ENCODE assay signal across 18 cellular contexts in the genomic region with DNA sequence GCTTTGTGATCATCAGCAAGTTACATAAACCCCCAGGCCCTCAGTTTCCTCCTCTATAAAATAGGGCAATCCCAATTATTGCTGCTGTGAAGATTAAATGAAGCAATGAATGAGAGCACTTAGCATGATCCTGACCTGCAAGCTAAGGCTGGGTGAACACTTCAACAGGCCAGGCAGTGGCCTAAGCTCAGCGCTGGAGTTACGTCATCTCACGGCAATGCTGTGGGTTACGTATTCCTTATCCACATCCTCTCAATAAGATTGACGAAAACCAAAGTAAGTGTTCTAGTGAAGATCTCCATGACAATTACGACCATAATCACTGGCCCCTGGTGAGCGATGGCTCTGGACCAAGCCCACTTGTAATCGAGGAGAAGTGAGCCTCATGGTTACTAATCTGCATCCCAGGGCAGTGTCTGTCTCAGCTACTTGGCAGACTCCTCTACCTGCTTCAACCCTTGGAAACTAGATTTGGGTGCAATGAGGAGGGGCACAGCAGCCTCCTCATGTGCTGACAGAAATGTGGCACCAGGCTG.
DNase-seq lines count a peak whose midpoint lies in the region; ATAC-seq, FAIRE-seq and TF ChIP-seq lines count a peak whose summit lies in the region.
"Had no signal": no experiment of that assay in that cellular context is flagged by ENCODE, and none has a peak within 500 bp of the region (broad histone marks: within the 10 kb centered on the region; RNA-seq: fewer than 3 reads in every experiment).

No MANE protein-coding gene starts in this region.

- H3K56ac ChIP-seq in H1 (replicated peaks; ENCODE audit: insufficient read length, low read depth, low read length), result no peak overlapping the region

- no peak overlapping the region for H2BK15ac ChIP-seq in H1 (ENCODE audit: low read length)

- H3K27me3 ChIP-seq in HepG2 (ENCODE audit: control insufficient read depth in 1 of 2, insufficient read depth in 2 of 2, low read length in 2 of 2), result peaks cover 0 to 36% of the 10 kb centered on the region in 2 experiments; a peak in 2 of 5 replicates
- H3K27me3 ChIP-seq in right lobe of liver, result no peaks in the 10 kb centered on the region
- no peaks in the 10 kb centered on the region for H3K27me3 ChIP-seq in H1 (replicated peaks in 1 of 4; ENCODE audit: control insufficient read depth in 3 of 4, extremely low read depth in 1 of 4, insufficient read depth in 3 of 4, low read length in 3 of 4)
- H3K27me3 ChIP-seq: BE2C had no signal

- H3K4me2 ChIP-seq in HepG2 (ENCODE audit: low read depth, low read length) (no peak overlapping the region), H1 (ENCODE audit: insufficient read depth in 1 of 2, low read depth in 2 of 2, low read length in 2 of 2) (no peak overlapping the region)

- POLR2A ChIA-PET in HepG2 (lab: Yijun Ruan, JAX), result no interaction called here
- POLR2A ChIA-PET in H1 (lab: Charles Lee; ENCODE audit: partially characterized antibody), result no interaction called here

- no peaks in the 10 kb centered on the region for H3K79me1 ChIP-seq in H1 (ENCODE audit: low read depth, low read length)

- H3K23ac ChIP-seq in H1 (ENCODE audit: insufficient read length), result no peak overlapping the region

- H3K4ac ChIP-seq in H1 (replicated peaks; ENCODE audit: insufficient read length, low read depth, low read length), result no peak overlapping the region

- H3K9ac ChIP-seq in HepG2 (ENCODE audit: insufficient read depth, low read depth, low read length) (no peak overlapping the region), H1 (replicated peaks in 1 of 4; ENCODE audit: extremely low read depth in 1 of 4, low read depth in 3 of 4, low read length in 3 of 4) (no peak overlapping the region)

- H2BK5ac ChIP-seq in H1 (ENCODE audit: low read depth, low read length), result no peak overlapping the region

- ATAC-seq in HepG2 (no peak), right lobe of liver (no peak), HG03439 (IDR thresholded peaks at IDR 0.05; ENCODE audit: unreplicated experiment) (no peak), left cardiac atrium (no peak)
- ATAC-seq: HCT116 had no signal

- DNase-seq in HepG2 (ENCODE audit: low spot score) (no peak), right lobe of liver (no peak), NB4 (ENCODE audit: low read depth) (peak; percentile 31), H1 (ENCODE audit: low read depth in 1 of 2, low spot score in 2 of 2) (no peak), SW480 (ENCODE audit: low spot score) (no peak), left cardiac atrium (no peak)
- DNase-seq: BE2C; CD4-positive, alpha-beta memory T cell; DMS79; EL; GDM1 had no signal

- H2AK5ac ChIP-seq in H1 (ENCODE audit: low read depth, low read length), result 0 out of 2 replicates have a peak overlapping the region, but pooled peaks have one; percentile 33

- no peak for FAIRE-seq in HepG2 (lab: Jason Lieb, UNC)
- no peak for FAIRE-seq in H1 (lab: Jason Lieb, UNC)
- FAIRE-seq: A204.1, GM12892, GM19239, H54 had no signal

- TF ChIP-seq POLR2A in HepG2 (IDR thresholded peaks at IDR 0.05; ENCODE audit: insufficient read depth in 1 of 2, low read depth in 2 of 2, low read length in 2 of 2), result no peak
- TF ChIP-seq POLR2A in right lobe of liver (IDR thresholded peaks at IDR 0.05), result no peak
- no peak for TF ChIP-seq POLR2A in NB4 (IDR thresholded peaks at IDR 0.05; ENCODE audit: extremely low read depth, insufficient read length)
- TF ChIP-seq POLR2A in H1 (IDR thresholded peaks at IDR 0.05; ENCODE audit: control extremely low read depth in 1 of 2, low read depth in 2 of 2, low read length in 2 of 2), result no peak

- no peak overlapping the region for H3K14ac ChIP-seq in H1 (ENCODE audit: insufficient read length)

- H2AFZ ChIP-seq in HepG2 (ENCODE audit: low read length), result no peak overlapping the region
- H2AFZ ChIP-seq in H1 (ENCODE audit: low read length), result peak overlapping the region; percentile 33; the same call in 1 of the 2 replicates

- H3K4me1 ChIP-seq in HepG2 (ENCODE audit: insufficient read depth, low read length) (no peaks in the 10 kb centered on the region), right lobe of liver (no peaks in the 10 kb centered on the region), H1 (replicated peaks in 1 of 4; ENCODE audit: control insufficient read depth in 3 of 4, insufficient read depth in 4 of 4, low read length in 3 of 4) (peaks cover 0 to 5% (median 0%) of the 10 kb centered on the region in 4 experiments; a peak in 1 of 7 replicates)
- H3K4me1 ChIP-seq: BE2C had no signal

- TF ChIP-seq EP300 in HepG2 (IDR thresholded peaks at IDR 0.05; ENCODE audit: low read depth in 2 of 2, low read length in 2 of 2), result no peak
- TF ChIP-seq EP300 in HepG2 (CRISPR knock-in tag; IDR thresholded peaks at IDR 0.05; ENCODE audit: borderline replicate concordance), result no peak
- TF ChIP-seq EP300 in H1 (IDR thresholded peaks at IDR 0.05; ENCODE audit: borderline replicate concordance in 1 of 2, low read depth in 2 of 2, low read length in 2 of 2), result no peak

- H3K79me2 ChIP-seq in HepG2 (ENCODE audit: insufficient read depth, low read length) (no peaks in the 10 kb centered on the region), H1 (ENCODE audit: control insufficient read depth in 1 of 2, insufficient read depth in 2 of 2, low read length in 2 of 2) (no peaks in the 10 kb centered on the region)

- in situ Hi-C loops in HepG2 (cut with HindIII; ENCODE audit: extremely low pct_ligation_motif_present, low pct_unique_long_range_greater_than_20kb), result no loop called here

- intact Hi-C loops in HepG2 (cut with micrococcal nuclease; ENCODE audit: unreplicated experiment) (no loop called here), right lobe of liver (cut with DNase I) (no loop called here), left cardiac atrium (cut with DNase I) (no loop called here)

- H2BK120ac ChIP-seq in H1 (replicated peaks; ENCODE audit: low read depth, low read length), result no peak overlapping the region

- H3K27ac ChIP-seq in HepG2 (ENCODE audit: extremely low read length, insufficient read depth, low read length) (no peak overlapping the region), right lobe of liver (no peak overlapping the region), H1 (ENCODE audit: low read depth, low read length) (no peak overlapping the region)
- H3K27ac ChIP-seq: C4-2B had no signal

- H3K23me2 ChIP-seq in H1 (ENCODE audit: low read depth, low read length), result no peaks in the 10 kb centered on the region

- CTCF ChIA-PET in HepG2 (lab: Yijun Ruan, JAX; ENCODE audit: low intra/inter-chr PET ratio, low total read pairs) (no interaction called here), H1 (lab: Charles Lee; ENCODE audit: partially characterized antibody) (no interaction called here)

- TF ChIP-seq RAD21 in HepG2 (CRISPR knock-in tag; IDR thresholded peaks at IDR 0.05) (no peak), H1 (IDR thresholded peaks at IDR 0.05 in 1 of 2, conservative IDR thresholded peaks at IDR 0.05 in 1 of 2; ENCODE audit: low read depth in 2 of 2, low read length in 2 of 2) (no peak)

- no peak for TF ChIP-seq CTCF in HepG2 (CRISPR knock-in tag; IDR thresholded peaks at IDR 0.05)
- no peak for TF ChIP-seq CTCF in right lobe of liver (IDR thresholded peaks at IDR 0.05)
- no peak for TF ChIP-seq CTCF in NB4 (IDR thresholded peaks at IDR 0.05; ENCODE audit: low read depth, low read length)
- TF ChIP-seq CTCF in H1 (IDR thresholded peaks at IDR 0.05; ENCODE audit: control extremely low read depth in 1 of 3, insufficient read depth in 1 of 3, low read depth in 1 of 3, low read length in 3 of 3), result no peak

- H3K9me3 ChIP-seq in HepG2 (ENCODE audit: low read length) (no peaks in the 10 kb centered on the region), right lobe of liver (no peaks in the 10 kb centered on the region), H1 (ENCODE audit: insufficient read depth in 2 of 2, low read depth in 1 of 2, low read length in 1 of 2) (no peaks in the 10 kb centered on the region)
- H3K9me3 ChIP-seq: BE2C had no signal

- no peak overlapping the region for H4K91ac ChIP-seq in H1 (replicated peaks; ENCODE audit: insufficient read length, low read length)

- BruUV-seq in HepG2 (replicated peaks; lab: Mats Ljungman, UMichigan), result no TSS peak

- H4K20me1 ChIP-seq in HepG2 (ENCODE audit: insufficient read depth, low read length) (no peaks in the 10 kb centered on the region), H1 (replicated peaks in 1 of 2; ENCODE audit: control insufficient read depth in 1 of 2, insufficient read depth in 2 of 2, low read length in 2 of 2) (no peaks in the 10 kb centered on the region)

- H3K4me3 ChIP-seq in HepG2 (replicated peaks in 1 of 3; ENCODE audit: insufficient read depth in 1 of 3, low read depth in 2 of 3, low read length in 3 of 3), result no peak overlapping the region
- H3K4me3 ChIP-seq in right lobe of liver, result no peak overlapping the region
- H3K4me3 ChIP-seq in NB4 (ENCODE audit: low read depth, low read length), result no peak overlapping the region
- H3K4me3 ChIP-seq in H1 (ENCODE audit: extremely low read depth in 1 of 4, insufficient read depth in 2 of 4, low read depth in 3 of 4, low read length in 4 of 4), result no peak overlapping the region

- H2BK20ac ChIP-seq in H1 (ENCODE audit: low read length), result no peak overlapping the region

- H4K8ac ChIP-seq in H1 (ENCODE audit: extremely low read depth, insufficient read depth, low read length), result no peak overlapping the region

- H3K36me3 ChIP-seq in HepG2 (replicated peaks in 1 of 2; ENCODE audit: control insufficient read depth in 1 of 2, insufficient read depth in 2 of 2, low read length in 2 of 2) (no peaks in the 10 kb centered on the region), right lobe of liver (no peaks in the 10 kb centered on the region), H1 (ENCODE audit: control insufficient read depth in 2 of 4, insufficient read depth in 4 of 4, low read length in 3 of 4) (no peaks in the 10 kb centered on the region)
- H3K36me3 ChIP-seq: BE2C had no signal

- no peak overlapping the region for H4K5ac ChIP-seq in H1 (ENCODE audit: insufficient read length, low read depth, low read length)

- 52% methylated on average over 8 of the region's 8 CpGs for WGBS in HepG2 (ENCODE audit: low lambda C conversion rate)
- WGBS in right lobe of liver (ENCODE audit: insufficient coverage, low coverage, low lambda C conversion rate, missing lambda C conversion rate), result no CpG with 5 or more reads among the region's 8 CpGs
- 87% methylated on average over 8 of the region's 8 CpGs; no CpG with 5 or more reads in 1 of the 2 experiments for WGBS in H1 (ENCODE audit: extremely low coverage in 1 of 2, insufficient coverage in 1 of 2, insufficient read length in 1 of 2, insufficient replicate concordance in 2 of 2, low coverage in 1 of 2, low lambda C conversion rate in 2 of 2, missing lambda C conversion rate in 1 of 2), 2 experiments

- no peak overlapping the region for H3K18ac ChIP-seq in H1 (ENCODE audit: extremely low read depth, low read length)

- 0 out of 2 replicates have a peak overlapping the region, but pooled peaks have one; percentile 39 for H2BK12ac ChIP-seq in H1 (ENCODE audit: low read depth, low read length)

TF ChIP-seq in HepG2, 621 proteins besides CTCF, POLR2A, EP300 and RAD21 (continues in another document):
- TF ChIP-seq CEBPB (IDR thresholded peaks at IDR 0.05; ENCODE audit: borderline replicate concordance, low read depth, low read length), result 0 out of 2 replicates have a peak, but pooled peaks have one; percentile 9

TF ChIP-seq in H1, 55 proteins besides CTCF, POLR2A, EP300 and RAD21 (continues in another document):
- no peak for TF ChIP-seq MAFK (IDR thresholded peaks at IDR 0.05; ENCODE audit: low read depth, low read length)
- TF ChIP-seq CREB1 (IDR thresholded peaks at IDR 0.05), result no peak
- TF ChIP-seq SP4 (IDR thresholded peaks at IDR 0.05; ENCODE audit: low read length), result no peak

Comparison
In these comparisons a context has a peak if more than half of its experiments do, and no peak if none do; other contexts are left out.
1. Of the 41 proteins assayed by ChIP-seq in both HepG2 and H1: peak only in HepG2: CEBPB; only in H1: none; in both: none; in neither: 40.